ENCODE assay signal across 1 cellular context in genomic region chr12:31465002-31465401, GRCh38.
TF ChIP-seq lines count a peak whose summit lies in the region.

No MANE protein-coding gene starts in this region.

TF ChIP-seq in H1, 55 proteins besides CTCF, POLR2A, EP300 and RAD21 (continued from another document):
- TF ChIP-seq E2F6 (IDR thresholded peaks at IDR 0.05) (no peak), NRF1 (IDR thresholded peaks at IDR 0.05; ENCODE audit: low read depth, low read length) (no peak), SAP30 (IDR thresholded peaks at IDR 0.05; ENCODE audit: insufficient read depth, insufficient replicate concordance, low read length) (no peak), GABPA (IDR thresholded peaks at IDR 0.05; ENCODE audit: borderline replicate concordance, insufficient read depth, low read length) (no peak), PHF8 (conservative IDR thresholded peaks at IDR 0.05; ENCODE audit: low read depth, low read length) (no peak), JUND (IDR thresholded peaks at IDR 0.05; ENCODE audit: low read length) (no peak), SUZ12 (IDR thresholded peaks at IDR 0.05; ENCODE audit: low read length) (no peak), HDAC6 (IDR thresholded peaks at IDR 0.05; ENCODE audit: low read depth, low read length) (no peak), GTF2F1 (IDR thresholded peaks at IDR 0.05; ENCODE audit: borderline replicate concordance, low read depth, low read length) (no peak), SP1 (IDR thresholded peaks at IDR 0.05; ENCODE audit: low read depth, low read length) (no peak), SIX5 (IDR thresholded peaks at IDR 0.05; ENCODE audit: low read depth, low read length) (no peak), CTBP2 (IDR thresholded peaks at IDR 0.05; ENCODE audit: borderline replicate concordance, insufficient read depth, insufficient read length, low read length) (no peak), ATF2 (IDR thresholded peaks at IDR 0.05; ENCODE audit: low read length) (no peak), USF2 (IDR thresholded peaks at IDR 0.05; ENCODE audit: low read length) (no peak), YY1 (IDR thresholded peaks at IDR 0.05; ENCODE audit: low read depth, low read length) (no peak)
